In the genomic region with DNA sequence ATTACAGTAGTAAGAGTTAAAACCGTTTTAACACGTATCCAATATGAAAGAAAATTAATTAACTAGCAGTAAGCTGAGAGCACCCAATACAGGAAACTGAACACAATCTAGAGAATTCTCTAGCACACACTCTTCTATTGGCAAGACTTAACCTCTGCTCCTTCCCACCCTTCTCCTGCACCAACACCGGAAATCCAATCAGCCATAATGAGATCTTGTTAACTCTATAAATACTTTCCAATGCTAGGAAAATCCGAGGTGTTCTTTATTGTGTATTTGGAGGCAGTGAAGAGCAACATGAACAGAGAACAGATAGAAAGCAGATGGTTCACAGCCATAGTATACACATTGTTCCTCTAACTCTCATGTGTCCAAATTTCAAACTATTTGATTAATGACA, we compare ENCODE assay signal across 30 cellular contexts.
"Had no signal": no experiment of that assay in that cellular context is flagged by ENCODE, and none has a peak within 500 bp of the region (broad histone marks: within the 10 kb centered on the region; RNA-seq: fewer than 3 reads in every experiment).

No MANE protein-coding gene starts in this region.

- ATAC-seq: activated CD4-positive, CD25-positive, alpha-beta regulatory T cell treated with anti-CD3 and anti-CD28 coated beads, Interleukin-2, amount 50 U/mL, for 24 hours; activated CD8-positive, alpha-beta T cell treated with anti-CD3 and anti-CD28 coated beads for 36 hours; activated T-cell treated with anti-CD3 and anti-CD28 coated beads, Interleukin-2, amount 50 U/mL, for 4 hours; activated T-helper 17 cell treated with anti-CD3 and anti-CD28 coated beads, Interleukin-2, amount 50 U/mL, for 72 hours; effector memory CD8-positive, alpha-beta T cell; foreskin keratinocyte; gastrocnemius medialis; heart left ventricle had no signal

- DNase-seq: activated B cell treated with CpG ODN at 0.5 μM for 24 hours; activated CD4-positive, alpha-beta T cell treated with anti-CD3 and anti-CD28 coated beads for 48 hours; activated CD4-positive, alpha-beta T cell treated with anti-CD3 and anti-CD28 coated beads, Interleukin-2, amount 50 U/mL, for 1 hour; activated CD4-positive, alpha-beta T cell treated with anti-CD3 and anti-CD28 coated beads, Interleukin-2, amount 50 U/mL, for 48 hours; activated CD8-positive, alpha-beta memory T cell treated with anti-CD3 and anti-CD28 coated beads for 24 hours; activated CD8-positive, alpha-beta T cell treated with anti-CD3 and anti-CD28 coated beads for 36 hours; activated effector memory CD4-positive, alpha-beta T cell treated with Interleukin-2 at 50 U/mL for 16 hours; activated gamma-delta T cell treated with Interleukin-2 at 50 U/mL for 16 hours; activated naive CD4-positive, alpha-beta T cell treated with anti-CD3 and anti-CD28 coated beads, Interleukin-2, amount 50 U/mL, for 16 hours; activated naive CD4-positive, alpha-beta T cell treated with Interleukin-2 at 50 U/mL for 16 hours; activated T-cell treated with anti-CD3 and anti-CD28 coated beads, Interleukin-2, amount 50 U/mL, for 4 hours; amniotic stem cell; anterior cingulate cortex; brain microvascular endothelial cell; dorsolateral prefrontal cortex; effector CD4-positive, alpha-beta T cell; effector memory CD8-positive, alpha-beta T cell; erythroblast; foreskin keratinocyte; gastrocnemius medialis; glutamatergic neuron; heart left ventricle; T1000; WERI-Rb-1 had no signal

- H3K4me1 ChIP-seq: esophagus muscularis mucosa, foreskin keratinocyte, gastrocnemius medialis, heart left ventricle had no signal

- H3K9me3 ChIP-seq: gastrocnemius medialis, heart left ventricle had no signal

- H3K4me3 ChIP-seq: coronary artery, dorsolateral prefrontal cortex, esophagus muscularis mucosa, gastrocnemius medialis, heart left ventricle had no signal

- H3K27me3 ChIP-seq: brain microvascular endothelial cell, dorsolateral prefrontal cortex, esophagus muscularis mucosa, gastrocnemius medialis, heart left ventricle had no signal

- H3K27ac ChIP-seq: brain microvascular endothelial cell, coronary artery, dorsolateral prefrontal cortex, esophagus muscularis mucosa, foreskin keratinocyte, gastrocnemius medialis, heart left ventricle, WERI-Rb-1 had no signal

- FAIRE-seq: astrocyte, bronchial epithelial cell had no signal

- H3K36me3 ChIP-seq: brain microvascular endothelial cell, esophagus muscularis mucosa, gastrocnemius medialis, heart left ventricle, WERI-Rb-1 had no signal
